In genomic region chr6:85537055-85537494, GRCh38 we compare ENCODE assay signal across 9 cellular contexts. TPM values are rescaled to one million over a fixed set of nuclear protein-coding genes. Genes with fewer than 3 reads are reported as not detected.
DNase-seq lines count a peak whose midpoint lies in the region; ATAC-seq and TF ChIP-seq lines count a peak whose summit lies in the region.
"Had no signal": no experiment of that assay in that cellular context is flagged by ENCODE, and none has a peak within 500 bp of the region (broad histone marks: within the 10 kb centered on the region; RNA-seq: fewer than 3 reads in every experiment).

No MANE protein-coding gene starts in this region.

- DNase-seq in GM10248 (ENCODE audit: extremely low spot score) (peak; percentile 15), SK-N-MC (ENCODE audit: low read depth, low spot score) (peak; percentile 3), glutamatergic neuron (no peak), head of caudate nucleus (no peak), C1 segment of cervical spinal cord (lab: John Stamatoyannopoulos, UW) (no peak)
- no peak for DNase-seq in activated CD4-positive, alpha-beta memory T cell treated with anti-CD3 and anti-CD28 coated beads for 36 hours
- DNase-seq: cerebellar nuclear complex had no signal

- no peak overlapping the region for H3K4me3 ChIP-seq in SK-N-MC

- no peaks in the 10 kb centered on the region for H3K27me3 Mint-ChIP-seq in glutamatergic neuron (ENCODE audit: unreplicated experiment)
- H3K27me3 Mint-ChIP-seq in activated CD4-positive, alpha-beta memory T cell treated with anti-CD3 and anti-CD28 coated beads for 36 hours: no peaks in the 10 kb centered on the region

- TF ChIP-seq CTCF in 22Rv1 (IDR thresholded peaks at IDR 0.05) (peak; percentile 86), GM10248 (IDR thresholded peaks at IDR 0.05; ENCODE audit: control extremely low read depth, extremely low read depth, low read depth, missing control alignments) (peak; percentile 35), glutamatergic neuron (IDR thresholded peaks at IDR 0.05; ENCODE audit: partially characterized antibody, unreplicated experiment) (peak; percentile 83)

- no peak overlapping the region for H3K4me3 Mint-ChIP-seq in glutamatergic neuron (ENCODE audit: unreplicated experiment)
- no peak overlapping the region for H3K4me3 Mint-ChIP-seq in activated CD4-positive, alpha-beta memory T cell treated with anti-CD3 and anti-CD28 coated beads for 36 hours

- H3K27ac ChIP-seq in 22Rv1 (no peak overlapping the region), SK-N-MC (no peak overlapping the region)

- CTCF ChIA-PET in GM10248 (lab: Yijun Ruan, JAX): interaction anchor here (0.6 to 4.3 kb wide), 31 partner anchors 9 to 1297 kb away, joined by 3 to 32 read pairs (median 3); partner anchors contain the start of gene SNX14
- CTCF ChIA-PET in activated CD4-positive, alpha-beta memory T cell treated with anti-CD3 and anti-CD28 coated beads for 36 hours (lab: Charles Lee): interaction anchor here (0.6 to 3.9 kb wide), 18 partner anchors 9 to 1227 kb away, joined by 3 to 18 read pairs (median 5); no protein-coding TSS in a partner anchor

- POLR2A ChIA-PET in GM10248 (lab: Yijun Ruan, JAX): no interaction called here
- POLR2A ChIA-PET in activated CD4-positive, alpha-beta memory T cell treated with anti-CD3 and anti-CD28 coated beads for 36 hours (lab: Charles Lee): no interaction called here

- no peaks in the 10 kb centered on the region for H3K36me3 ChIP-seq in SK-N-MC (ENCODE audit: insufficient read depth, low read length)

- H3K9ac ChIP-seq in SK-N-MC (ENCODE audit: insufficient read length): no peak overlapping the region

- H3K36me3 Mint-ChIP-seq in glutamatergic neuron (ENCODE audit: unreplicated experiment): no peaks in the 10 kb centered on the region
- peaks cover 11% of the 10 kb centered on the region for H3K36me3 Mint-ChIP-seq in activated CD4-positive, alpha-beta memory T cell treated with anti-CD3 and anti-CD28 coated beads for 36 hours

- intact Hi-C loops in head of caudate nucleus (cut with DNase I): no loop called here
- intact Hi-C loops in activated CD4-positive, alpha-beta memory T cell treated with anti-CD3 and anti-CD28 coated beads for 36 hours (cut with micrococcal nuclease): loop anchor here (2.0 kb wide), 1 partner anchor 182 kb away; no protein-coding TSS in a partner anchor

- H3K27ac Mint-ChIP-seq in glutamatergic neuron (ENCODE audit: unreplicated experiment): no peak overlapping the region
- no peak overlapping the region for H3K27ac Mint-ChIP-seq in activated CD4-positive, alpha-beta memory T cell treated with anti-CD3 and anti-CD28 coated beads for 36 hours

- ATAC-seq in HG03571 (IDR thresholded peaks at IDR 0.05; ENCODE audit: unreplicated experiment): no peak

- no peaks in the 10 kb centered on the region for H3K9me3 Mint-ChIP-seq in glutamatergic neuron (ENCODE audit: unreplicated experiment)
- H3K9me3 Mint-ChIP-seq in activated CD4-positive, alpha-beta memory T cell treated with anti-CD3 and anti-CD28 coated beads for 36 hours: no peaks in the 10 kb centered on the region

- no peaks in the 10 kb centered on the region for H3K9me3 ChIP-seq in SK-N-MC (ENCODE audit: low read depth, low read length)

- H3K4me1 Mint-ChIP-seq in glutamatergic neuron (ENCODE audit: low read depth, unreplicated experiment): no peaks in the 10 kb centered on the region
- H3K4me1 Mint-ChIP-seq in activated CD4-positive, alpha-beta memory T cell treated with anti-CD3 and anti-CD28 coated beads for 36 hours (ENCODE audit: low read depth): no peaks in the 10 kb centered on the region

RNA-seq across cellular contexts. Expression of gene SNX14, which starts 56.6 kb away (rescaled TPM):
- 73.6 TPM for total RNA-seq in glutamatergic neuron (ENCODE audit: unreplicated experiment)
- total RNA-seq in activated CD4-positive, alpha-beta memory T cell treated with anti-CD3 and anti-CD28 coated beads for 36 hours: 10 to 100 TPM; 50.9 to 59.6 TPM

Comparison
In these comparisons a context has a peak if more than half of its experiments do, and no peak if none do; other contexts are left out.
1. CTCF ChIP-seq: peak in every context shown above with its lines; median percentile 86 in 22Rv1; 83 in glutamatergic neuron; 35 in GM10248.
2. DNase-seq: peak in GM10248 (single experiment) and SK-N-MC (single experiment); none in glutamatergic neuron (single experiment), head of caudate nucleus (0 of 42), activated CD4-positive, alpha-beta memory T cell treated with anti-CD3 and anti-CD28 coated beads for 36 hours (single experiment) and C1 segment of cervical spinal cord (0 of 14).